In the genomic region with DNA sequence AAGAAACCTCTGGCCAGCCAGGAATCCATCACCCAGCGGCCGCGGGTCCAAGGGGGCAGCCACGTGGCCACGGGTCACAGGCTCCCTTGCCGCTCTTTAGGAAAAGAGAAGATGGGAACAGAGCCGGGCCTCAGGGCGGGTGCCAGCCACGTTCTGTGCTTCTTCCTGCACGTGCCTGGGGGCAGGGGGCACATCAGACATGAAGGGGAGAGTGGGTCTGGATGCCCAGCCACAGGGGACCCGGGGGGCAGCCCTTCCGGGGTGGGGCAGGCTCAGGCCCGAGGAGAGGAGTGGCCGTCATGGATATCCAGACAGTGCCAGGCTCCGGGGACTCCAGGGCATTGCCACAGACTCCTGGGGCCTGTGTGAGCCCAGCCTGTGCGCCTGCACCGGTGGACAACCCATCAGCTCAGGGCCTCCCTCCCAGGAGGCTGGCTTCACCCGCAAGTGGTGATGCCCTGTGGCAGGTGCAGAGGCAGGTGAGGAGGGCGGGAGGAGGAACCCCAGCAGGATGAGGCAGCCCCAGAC, we compare ENCODE assay signal across 35 cellular contexts. TPM values are rescaled to one million over a fixed set of nuclear protein-coding genes. Genes with fewer than 3 reads are reported as not detected.
"Had no signal": no experiment of that assay in that cellular context is flagged by ENCODE, and none has a peak within 500 bp of the region (broad histone marks: within the 10 kb centered on the region; RNA-seq: fewer than 3 reads in every experiment).

No MANE protein-coding gene starts in this region.

- H3K4me3 ChIP-seq: SJCRH30, SK-N-MC had no signal

- H3K4me1 ChIP-seq: SJCRH30 had no signal

- DNase-seq: activated CD4-positive, alpha-beta memory T cell treated with anti-CD3 and anti-CD28 coated beads, Interleukin-2, amount 10 ng/mL, durations not matched to agents 7 days and 5 days; activated CD4-positive, alpha-beta T cell treated with anti-CD3 and anti-CD28 coated beads for 1 hour; activated CD4-positive, alpha-beta T cell treated with anti-CD3 and anti-CD28 coated beads for 48 hours; activated CD4-positive, CD25-positive, alpha-beta regulatory T cell; activated CD8-positive, alpha-beta memory T cell treated with anti-CD3 and anti-CD28 coated beads for 24 hours; activated CD8-positive, alpha-beta memory T cell treated with anti-CD3 and anti-CD28 coated beads, Interleukin-2, amount 10 ng/mL, durations not matched to agents 7 days and 5 days; activated CD8-positive, alpha-beta memory T cell treated with anti-CD3 and anti-CD28 coated beads, Interleukin-2, amount 50 U/mL, for 48 hours; activated effector memory CD4-positive, alpha-beta T cell treated with Interleukin-2 at 50 U/mL for 16 hours; activated naive CD4-positive, alpha-beta T cell treated with anti-CD3 and anti-CD28 coated beads, Interleukin-2, amount 10 ng/mL, durations not matched to agents 7 days and 5 days; activated naive CD8-positive, alpha-beta T cell treated with anti-CD3 and anti-CD28 coated beads, Interleukin-2, amount 50 U/mL, for 24 hours; activated T-cell treated with anti-CD3 and anti-CD28 coated beads, Interleukin-2, amount 50 U/mL, for 48 hours; anterior cingulate cortex; brain microvascular endothelial cell; KG1; MM.1S; MV-4-11; NCI-H1092; NCI-H1436 treated with DMSO at 0.1 percent for 48 hours; NCI-H1694 treated with DMSO at 0.1 percent for 48 hours; NCI-H2029; NCI-H2171; NCI-H226; NCI-H510A; NCI-H526; NCI-H748 treated with DMSO at 0.1 percent for 48 hours; NK-92 treated with Interleukin-12 subunit alpha and Interleukin-12 subunit beta, amount 100 ng/mL, for 24 hours; PC-3; SHP77; SJCRH30; T1000; WERI-Rb-1 had no signal

- H3K27ac ChIP-seq: brain microvascular endothelial cell, RWPE1, SJCRH30, SK-N-MC, WERI-Rb-1 had no signal

- H3K27me3 ChIP-seq: brain microvascular endothelial cell, SJCRH30 had no signal

- H3K9me3 ChIP-seq: SJCRH30 had no signal

- ATAC-seq: activated CD8-positive, alpha-beta memory T cell treated with anti-CD3 and anti-CD28 coated beads, Interleukin-2, amount 10 ng/mL, durations not matched to agents 7 days and 5 days; activated naive CD8-positive, alpha-beta T cell treated with anti-CD3 and anti-CD28 coated beads, Interleukin-2, amount 50 U/mL, for 24 hours; PC-3 had no signal

- H3K36me3 ChIP-seq: brain microvascular endothelial cell, SJCRH30, WERI-Rb-1 had no signal

RNA-seq across cellular contexts. Expression of a gene that starts 31.0 kb away (rescaled TPM):
- total RNA-seq: activated CD4-positive, alpha-beta memory T cell treated with anti-CD3 and anti-CD28 coated beads, Interleukin-2, amount 10 ng/mL, durations not matched to agents 7 days and 5 days; activated CD8-positive, alpha-beta memory T cell treated with anti-CD3 and anti-CD28 coated beads, Interleukin-2, amount 10 ng/mL, durations not matched to agents 7 days and 5 days; PC-3; T-helper 1 cell treated with Interleukin-12 subunit alpha and Interleukin-12 subunit beta and Interleukin-4 antibody, amounts not matched to agents 30 ng/mL and 1 ng/mL, for 36 hours; T-helper 2 cell treated with Interferon-gamma antibody and Interleukin-4, amounts not matched to agents 100 ng/mL and 5 ng/mL, for 36 hours had no signal
